ENCODE assay signal across 17 cellular contexts in genomic region chr2:128789776-128790455, GRCh38.
"Had no signal": no experiment of that assay in that cellular context is flagged by ENCODE, and none has a peak within 500 bp of the region (broad histone marks: within the 10 kb centered on the region; RNA-seq: fewer than 3 reads in every experiment).

No MANE protein-coding gene starts in this region.

- H3K4me1 Mint-ChIP-seq: activated CD4-positive, alpha-beta T cell treated with anti-CD3 and anti-CD28 coated beads for 36 hours; activated naive CD8-positive, alpha-beta T cell treated with anti-CD3 and anti-CD28 coated beads, Interleukin-2, amount 50 U/mL, for 24 hours; activated T-helper 17 cell treated with anti-CD3 and anti-CD28 coated beads, Interleukin-2, amount 50 U/mL, for 72 hours; T-helper 17 cell had no signal

- DNase-seq: activated CD4-positive, alpha-beta T cell treated with anti-CD3 and anti-CD28 coated beads for 36 hours; activated CD8-positive, alpha-beta T cell treated with anti-CD3 and anti-CD28 coated beads for 36 hours; activated naive CD4-positive, alpha-beta T cell treated with anti-CD3 and anti-CD28 coated beads for 36 hours; activated naive CD8-positive, alpha-beta T cell treated with anti-CD3 and anti-CD28 coated beads, Interleukin-2, amount 50 U/mL, for 24 hours; aorta; kidney; left ventricle myocardium inferior; occipital lobe; right lobe of liver; T-helper 17 cell; uterus had no signal

- H3K9me3 ChIP-seq: breast epithelium, left ventricle myocardium inferior, right lobe of liver, thoracic aorta, uterus had no signal

- H3K27ac Mint-ChIP-seq: activated CD4-positive, alpha-beta T cell treated with anti-CD3 and anti-CD28 coated beads for 36 hours; activated CD8-positive, alpha-beta T cell treated with anti-CD3 and anti-CD28 coated beads for 36 hours; activated naive CD4-positive, alpha-beta T cell treated with anti-CD3 and anti-CD28 coated beads for 36 hours; activated naive CD8-positive, alpha-beta T cell treated with anti-CD3 and anti-CD28 coated beads, Interleukin-2, amount 50 U/mL, for 24 hours; activated T-helper 17 cell treated with anti-CD3 and anti-CD28 coated beads, Interleukin-2, amount 50 U/mL, for 72 hours; memory B cell; natural killer cell treated with Interleukin-12 subunit alpha and Interleukin-12 subunit beta and Interleukin-15 and Interleukin-18, amount 100 ng/mL, for 72 hours; progenitor cell of endocrine pancreas; T-helper 17 cell had no signal

- H3K27ac ChIP-seq: breast epithelium, left ventricle myocardium inferior, right lobe of liver, thoracic aorta, uterus had no signal

- H3K4me1 ChIP-seq: breast epithelium, left ventricle myocardium inferior, right lobe of liver, uterus had no signal

- H3K36me3 Mint-ChIP-seq: memory B cell; natural killer cell treated with Interleukin-12 subunit alpha and Interleukin-12 subunit beta and Interleukin-15 and Interleukin-18, amount 100 ng/mL, for 72 hours had no signal

- H3K4me3 ChIP-seq: breast epithelium, left ventricle myocardium inferior, right lobe of liver, thoracic aorta, uterus had no signal

- H3K27me3 Mint-ChIP-seq: activated CD4-positive, alpha-beta T cell treated with anti-CD3 and anti-CD28 coated beads for 36 hours; activated CD8-positive, alpha-beta T cell treated with anti-CD3 and anti-CD28 coated beads for 36 hours; activated T-helper 17 cell treated with anti-CD3 and anti-CD28 coated beads, Interleukin-2, amount 50 U/mL, for 72 hours; progenitor cell of endocrine pancreas; T-helper 17 cell had no signal

- ATAC-seq: activated CD4-positive, alpha-beta T cell treated with anti-CD3 and anti-CD28 coated beads for 36 hours; activated CD8-positive, alpha-beta T cell treated with anti-CD3 and anti-CD28 coated beads for 36 hours; activated naive CD8-positive, alpha-beta T cell treated with anti-CD3 and anti-CD28 coated beads, Interleukin-2, amount 50 U/mL, for 24 hours; activated T-helper 17 cell treated with anti-CD3 and anti-CD28 coated beads, Interleukin-2, amount 50 U/mL, for 72 hours; natural killer cell treated with Interleukin-12 subunit alpha and Interleukin-12 subunit beta and Interleukin-15 and Interleukin-18, amount 100 ng/mL, for 72 hours; right lobe of liver; T-helper 17 cell had no signal

- H3K36me3 ChIP-seq: breast epithelium, left ventricle myocardium inferior, right lobe of liver, thoracic aorta, uterus had no signal

- H3K27me3 ChIP-seq: breast epithelium, right lobe of liver, uterus had no signal

- H3K4me3 Mint-ChIP-seq: activated CD4-positive, alpha-beta T cell treated with anti-CD3 and anti-CD28 coated beads for 36 hours; activated CD8-positive, alpha-beta T cell treated with anti-CD3 and anti-CD28 coated beads for 36 hours; activated naive CD4-positive, alpha-beta T cell treated with anti-CD3 and anti-CD28 coated beads for 36 hours; activated naive CD8-positive, alpha-beta T cell treated with anti-CD3 and anti-CD28 coated beads, Interleukin-2, amount 50 U/mL, for 24 hours; activated T-helper 17 cell treated with anti-CD3 and anti-CD28 coated beads, Interleukin-2, amount 50 U/mL, for 72 hours; memory B cell; natural killer cell treated with Interleukin-12 subunit alpha and Interleukin-12 subunit beta and Interleukin-15 and Interleukin-18, amount 100 ng/mL, for 72 hours; T-helper 17 cell had no signal

- H3K9me3 Mint-ChIP-seq: activated CD8-positive, alpha-beta T cell treated with anti-CD3 and anti-CD28 coated beads for 36 hours had no signal
